ENCODE assay signal across 24 cellular contexts in the genomic region with DNA sequence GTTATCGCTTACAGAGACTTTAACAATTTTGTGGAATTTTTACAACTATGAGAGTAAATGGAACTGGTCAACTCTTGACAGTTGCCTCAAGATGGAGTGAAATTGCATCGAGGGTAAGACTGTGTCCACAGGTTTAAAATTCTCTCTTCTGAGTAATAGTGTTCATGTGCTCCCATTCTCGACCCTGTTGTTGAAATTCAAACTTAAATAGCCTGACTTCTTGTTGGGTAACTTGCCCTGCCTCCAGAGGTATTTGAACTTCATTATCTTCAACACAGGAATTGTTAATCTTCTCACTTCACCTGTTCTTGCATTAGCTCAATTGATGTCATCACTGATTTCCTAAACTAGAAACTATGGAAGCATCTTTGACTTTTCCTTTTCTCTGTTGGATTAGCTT.
DNase-seq lines count a peak whose midpoint lies in the region; ATAC-seq, FAIRE-seq and TF ChIP-seq lines count a peak whose summit lies in the region.
"Had no signal": no experiment of that assay in that cellular context is flagged by ENCODE, and none has a peak within 500 bp of the region (broad histone marks: within the 10 kb centered on the region; RNA-seq: fewer than 3 reads in every experiment).

No MANE protein-coding gene starts in this region.

- H3K4me2 ChIP-seq in OCI-LY1 (ENCODE audit: low read length) (peak overlapping the region; percentile 54), fibroblast of lung (ENCODE audit: extremely low read depth, insufficient read depth, low read length) (peak overlapping the region; percentile 54)

- no peak for TF ChIP-seq CTCF in OCI-LY1 (IDR thresholded peaks at IDR 0.05; ENCODE audit: low read length)
- TF ChIP-seq CTCF in fibroblast of lung (conservative IDR thresholded peaks at IDR 0.05 in 1 of 2, IDR thresholded peaks at IDR 0.05 in 1 of 2; ENCODE audit: low read depth in 1 of 2, low read length in 2 of 2) = no peak
- no peak for TF ChIP-seq CTCF in sigmoid colon (IDR thresholded peaks at IDR 0.05)
- no peak for TF ChIP-seq CTCF in nephron progenitor cell (IDR thresholded peaks at IDR 0.05)

- no peak overlapping the region for H3K4me3 Mint-ChIP-seq in nephron progenitor cell

- peaks cover 42% of the 10 kb centered on the region for H3K4me1 ChIP-seq in OCI-LY1 (ENCODE audit: insufficient read depth, low read length, severe bottlenecking)
- H3K4me1 ChIP-seq in fibroblast of lung (ENCODE audit: control insufficient read depth, extremely low read depth, insufficient read depth, low read length) = peaks cover 11% of the 10 kb centered on the region
- H3K4me1 ChIP-seq in sigmoid colon = peaks cover 0 to 63% (median 53%) of the 10 kb centered on the region in 4 donors
- H3K4me1 ChIP-seq: Caco-2 had no signal

- H3K9ac ChIP-seq in OCI-LY1 (ENCODE audit: low read length) = no peak overlapping the region; the same call in 1 of the 2 replicates
- H3K9ac ChIP-seq in fibroblast of lung (ENCODE audit: insufficient read depth, low read length) = no peak overlapping the region

- no peak overlapping the region for H3K27ac ChIP-seq in OCI-LY1 (ENCODE audit: low read depth, low read length, poor library complexity, severe bottlenecking)
- no peak overlapping the region for H3K27ac ChIP-seq in fibroblast of lung (ENCODE audit: insufficient read depth, low read length)
- H3K27ac ChIP-seq in sigmoid colon = no peak overlapping the region
- H3K27ac ChIP-seq: brain microvascular endothelial cell, colonic mucosa had no signal

- H3F3A ChIP-seq in OCI-LY1 (ENCODE audit: insufficient read depth, low read length) = no peaks in the 10 kb centered on the region

- peak; percentile 29 for FAIRE-seq in GM18507 (lab: Jason Lieb, UNC)
- FAIRE-seq: frontal cortex, H1, TTC549 had no signal

- H2AFZ ChIP-seq in OCI-LY1 (ENCODE audit: low read length) (no peak overlapping the region), fibroblast of lung (ENCODE audit: low read length) (no peak overlapping the region)

- no peaks in the 10 kb centered on the region for H3K36me3 Mint-ChIP-seq in nephron progenitor cell (ENCODE audit: low read depth)

- intact Hi-C loops in sigmoid colon (cut with DNase I) = loop anchor here (2.0 kb wide), 1 partner anchor 218 kb away; no protein-coding TSS in a partner anchor

- H3K27ac Mint-ChIP-seq in nephron progenitor cell = no peak overlapping the region
- H3K27ac Mint-ChIP-seq: activated naive CD8-positive, alpha-beta T cell treated with anti-CD3 and anti-CD28 coated beads, Interleukin-2, amount 10 ng/mL, durations not matched to agents 7 days and 5 days; activated T-helper 2 cell treated with anti-CD3 and anti-CD28 coated beads, Interferon-gamma antibody, Interleukin-2, Interleukin-4, amounts not matched to agents 10 μg/mL and 5 μg/mL and 100 μg/mL, durations not matched to agents 14 hours and 24 hours and 36 hours had no signal

- 76 to 84% methylated on average over 3 of the region's 3 CpGs for WGBS in sigmoid colon, 2 donors

- H3K27me3 ChIP-seq in OCI-LY1 (ENCODE audit: insufficient read depth, low read length) (no peaks in the 10 kb centered on the region), fibroblast of lung (ENCODE audit: control insufficient read depth, insufficient read depth, low read length) (no peaks in the 10 kb centered on the region), sigmoid colon (no peaks in the 10 kb centered on the region)
- H3K27me3 ChIP-seq: brain microvascular endothelial cell, colonic mucosa, upper lobe of left lung had no signal

- TF ChIP-seq EP300 in sigmoid colon (IDR thresholded peaks at IDR 0.05) = no peak

- no peaks in the 10 kb centered on the region for H3K27me3 Mint-ChIP-seq in nephron progenitor cell (ENCODE audit: low read depth, poor library complexity)
- H3K27me3 Mint-ChIP-seq: activated naive CD8-positive, alpha-beta T cell treated with anti-CD3 and anti-CD28 coated beads, Interleukin-2, amount 10 ng/mL, durations not matched to agents 7 days and 5 days; stimulated activated naive CD8-positive, alpha-beta T cell treated with anti-CD3 and anti-CD28 coated beads, Interleukin-15, Interleukin-2, amounts not matched to agents 100 ng/mL and 50 ng/mL, for 24 hours had no signal

- DNase-seq in GM18507 (ENCODE audit: extremely low spot score, insufficient read length, low read depth) = no peak
- no peak for DNase-seq in fibroblast of lung (ENCODE audit: low read depth in 2 of 2)
- DNase-seq in sigmoid colon = no peak
- DNase-seq in nephron progenitor cell = no peak
- no peak for DNase-seq in activated CD4-positive, CD25-positive, alpha-beta regulatory T cell treated with anti-CD3 and anti-CD28 coated beads, Interleukin-2, amount 50 U/mL, for 72 hours
- DNase-seq: activated CD4-positive, alpha-beta T cell treated with anti-CD3 and anti-CD28 coated beads for 48 hours; activated naive CD8-positive, alpha-beta T cell treated with anti-CD3 and anti-CD28 coated beads, Interleukin-2, amount 10 ng/mL, durations not matched to agents 7 days and 5 days; brain microvascular endothelial cell; Caco-2; colonic mucosa; EL; NCI-H1092; NCI-H2029; NCI-H446 treated with DMSO at 0.1 percent for 48 hours; NK-92 treated with Interleukin-12 subunit alpha and Interleukin-12 subunit beta, amount 100 ng/mL, for 24 hours; nucleus accumbens; upper lobe of left lung had no signal

- H4K20me1 ChIP-seq in OCI-LY1 (ENCODE audit: insufficient read depth, low read length) = no peaks in the 10 kb centered on the region
- no peaks in the 10 kb centered on the region for H4K20me1 ChIP-seq in fibroblast of lung (ENCODE audit: control insufficient read depth, extremely low read depth, insufficient read depth, low read length)

- ATAC-seq in HG02623 (IDR thresholded peaks at IDR 0.05; ENCODE audit: unreplicated experiment) = no peak

- no peaks in the 10 kb centered on the region for H3K9me3 ChIP-seq in OCI-LY1 (ENCODE audit: low read length)
- H3K9me3 ChIP-seq in fibroblast of lung (ENCODE audit: control insufficient read depth, insufficient read depth, low read depth, low read length) = no peaks in the 10 kb centered on the region
- no peaks in the 10 kb centered on the region for H3K9me3 ChIP-seq in sigmoid colon
- H3K9me3 ChIP-seq: Caco-2, colonic mucosa, upper lobe of left lung had no signal

- peaks cover 6% of the 10 kb centered on the region for H3K4me1 Mint-ChIP-seq in nephron progenitor cell

- peaks cover 12% of the 10 kb centered on the region; the same call in 1 of the 2 replicates for H3K79me2 ChIP-seq in OCI-LY1 (ENCODE audit: insufficient read depth, low read length)
- peaks cover 15% of the 10 kb centered on the region for H3K79me2 ChIP-seq in fibroblast of lung (ENCODE audit: control insufficient read depth, insufficient read depth, low read length)

- no peaks in the 10 kb centered on the region for H3K9me3 Mint-ChIP-seq in nephron progenitor cell
- H3K9me3 Mint-ChIP-seq: activated naive CD8-positive, alpha-beta T cell treated with anti-CD3 and anti-CD28 coated beads, Interleukin-2, amount 10 ng/mL, durations not matched to agents 7 days and 5 days; activated T-helper 2 cell treated with anti-CD3 and anti-CD28 coated beads, Interferon-gamma antibody, Interleukin-2, Interleukin-4, amounts not matched to agents 10 μg/mL and 5 μg/mL and 100 μg/mL, durations not matched to agents 14 hours and 24 hours and 36 hours; stimulated activated naive CD8-positive, alpha-beta T cell treated with anti-CD3 and anti-CD28 coated beads, Interleukin-15, Interleukin-2, amounts not matched to agents 100 ng/mL and 50 ng/mL, for 24 hours had no signal

- H3K36me3 ChIP-seq in OCI-LY1 (ENCODE audit: insufficient read depth, low read length) = 0 out of 2 replicates have a peak, but pooled peaks cover 3% of the 10 kb centered on the region
- H3K36me3 ChIP-seq in fibroblast of lung (ENCODE audit: control insufficient read depth, insufficient read depth, low read length) = no peaks in the 10 kb centered on the region
- peaks cover 0 to 9% (median 0%) of the 10 kb centered on the region in 4 donors for H3K36me3 ChIP-seq in sigmoid colon
- H3K36me3 ChIP-seq: brain microvascular endothelial cell, colonic mucosa had no signal

- H3K4me3 ChIP-seq in OCI-LY1 (ENCODE audit: low read depth, low read length, poor library complexity, severe bottlenecking) (peak overlapping the region; percentile 34), fibroblast of lung (replicated peaks in 1 of 4; ENCODE audit: control extremely low read depth in 1 of 4, insufficient read depth in 1 of 4, low read depth in 3 of 4, low read length in 4 of 4) (no peak overlapping the region), sigmoid colon (peak overlapping the region in 3 of 4 donors; percentile 0 to 81 (median 7))
- H3K4me3 ChIP-seq: colonic mucosa had no signal

- no peak for TF ChIP-seq POLR2A in sigmoid colon (IDR thresholded peaks at IDR 0.05)

- no peaks in the 10 kb centered on the region for H3K9me2 ChIP-seq in OCI-LY1 (ENCODE audit: low read depth, low read length)

Comparison
In these comparisons a context has a peak if more than half of its experiments do, and no peak if none do; other contexts are left out.
1. H3K4me3 ChIP-seq: peak in OCI-LY1 (single experiment) and sigmoid colon (3 of 4); none in fibroblast of lung (0 of 4).